In the genomic region with DNA sequence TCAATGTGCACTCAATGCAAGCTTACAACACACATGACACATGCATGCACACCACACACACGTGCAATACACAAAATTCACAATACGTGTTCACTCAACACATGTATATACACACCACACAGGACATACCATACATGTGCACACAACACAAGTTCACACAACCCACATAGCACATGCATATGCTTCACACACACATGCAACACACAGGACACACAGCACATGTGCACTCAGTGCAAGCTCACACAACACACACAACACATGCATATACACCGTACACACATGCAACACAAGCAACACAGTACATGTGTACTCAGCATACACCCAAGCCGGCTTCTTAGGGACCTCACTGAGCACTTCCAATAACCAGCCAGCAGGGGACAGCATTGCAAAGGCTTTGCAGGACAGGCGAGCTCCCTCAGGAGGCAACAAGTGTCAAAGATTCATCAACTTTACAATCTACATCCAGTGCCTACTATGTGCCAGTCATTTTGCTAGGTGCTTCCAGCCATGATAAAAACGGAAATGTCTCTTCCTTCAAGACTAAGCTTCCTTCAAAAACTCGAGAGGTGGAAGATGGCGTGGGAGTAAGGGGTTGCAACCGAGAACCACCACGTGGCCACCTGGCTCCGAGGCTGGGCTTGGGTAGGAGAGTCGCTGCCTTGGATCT, we compare ENCODE assay signal across 8 cellular contexts.
DNase-seq lines count a peak whose midpoint lies in the region; ATAC-seq and TF ChIP-seq lines count a peak whose summit lies in the region.

No MANE protein-coding gene starts in this region.

- no peak overlapping the region for H3K9ac ChIP-seq in neural progenitor cell

- no peaks in the 10 kb centered on the region for H4K20me1 ChIP-seq in neural progenitor cell (ENCODE audit: low read depth)

- no peaks in the 10 kb centered on the region for H3K79me2 ChIP-seq in neural progenitor cell (ENCODE audit: low read depth)

- no peak overlapping the region for H3K4me3 Mint-ChIP-seq in CD4-positive, CD25-positive, alpha-beta regulatory T cell
- H3K4me3 Mint-ChIP-seq in activated T-cell treated with anti-CD3 and anti-CD28 coated beads, Interleukin-2, amount 50 U/mL, for 4 hours, result no peak overlapping the region
- no peak overlapping the region for H3K4me3 Mint-ChIP-seq in neural progenitor cell

- H3F3A ChIP-seq in neural progenitor cell (ENCODE audit: low read depth), result no peaks in the 10 kb centered on the region

- H3K4me2 ChIP-seq in neural progenitor cell, result no peak overlapping the region

- WGBS in stomach, 5 donors, result 37 to 45% (median 39%) methylated on average over 12 of the region's 12 CpGs

- no peak for TF ChIP-seq POLR2A in Peyer's patch (IDR thresholded peaks at IDR 0.05)
- TF ChIP-seq POLR2A in stomach (IDR thresholded peaks at IDR 0.05), result no peak

- ATAC-seq in CD4-positive, CD25-positive, alpha-beta regulatory T cell (ENCODE audit: low read depth in 2 of 2), result peak; percentile 67 to 82
- ATAC-seq in GM19324 (IDR thresholded peaks at IDR 0.05; ENCODE audit: low FRiP score, unreplicated experiment), result peak; percentile 56
- ATAC-seq in activated T-cell treated with anti-CD3 and anti-CD28 coated beads, Interleukin-2, amount 50 U/mL, for 4 hours, result peak; percentile 70 to 78

- no peaks in the 10 kb centered on the region for H3K36me3 ChIP-seq in CD4-positive, CD25-positive, alpha-beta regulatory T cell (ENCODE audit: control insufficient read depth, insufficient read depth, low read length)
- H3K36me3 ChIP-seq in Peyer's patch, result no peaks in the 10 kb centered on the region
- no peaks in the 10 kb centered on the region for H3K36me3 ChIP-seq in neural progenitor cell
- no peaks in the 10 kb centered on the region for H3K36me3 ChIP-seq in stomach

- no peak overlapping the region for H3K27ac ChIP-seq in CD4-positive, CD25-positive, alpha-beta regulatory T cell (ENCODE audit: insufficient read depth, low read length, poor library complexity, severe bottlenecking)
- H3K27ac ChIP-seq in HL-60 (replicated peaks), result no peak overlapping the region
- H3K27ac ChIP-seq in Peyer's patch, result no peak overlapping the region
- no peak overlapping the region for H3K27ac ChIP-seq in neural progenitor cell
- no peak overlapping the region for H3K27ac ChIP-seq in stomach

- intact Hi-C loops in stomach (cut with DNase I; ENCODE audit: low total_unique reads), result loop anchor here (10.0 kb wide), 1 partner anchor 247 kb away; no protein-coding TSS in a partner anchor

- H3K27me3 Mint-ChIP-seq in CD4-positive, CD25-positive, alpha-beta regulatory T cell, result peaks cover 24% of the 10 kb centered on the region
- H3K27me3 Mint-ChIP-seq in activated T-cell treated with anti-CD3 and anti-CD28 coated beads, Interleukin-2, amount 50 U/mL, for 4 hours (ENCODE audit: low read depth), result peaks cover 44% of the 10 kb centered on the region
- H3K27me3 Mint-ChIP-seq in neural progenitor cell (ENCODE audit: insufficient read depth, low read depth), result peaks cover 12% of the 10 kb centered on the region

- TF ChIP-seq EP300 in stomach (IDR thresholded peaks at IDR 0.05), result no peak

- H3K9me3 ChIP-seq in CD4-positive, CD25-positive, alpha-beta regulatory T cell (ENCODE audit: control insufficient read depth in 2 of 2, low read length in 2 of 2), result no peaks in the 10 kb centered on the region
- no peaks in the 10 kb centered on the region for H3K9me3 ChIP-seq in Peyer's patch
- H3K9me3 ChIP-seq in neural progenitor cell (ENCODE audit: low read depth), result no peaks in the 10 kb centered on the region
- H3K9me3 ChIP-seq in stomach, result no peaks in the 10 kb centered on the region

- DNase-seq in CD4-positive, CD25-positive, alpha-beta regulatory T cell, result peak; percentile 36 to 85 (median 68)
- peak; percentile 25 to 71 for DNase-seq in HL-60 (ENCODE audit: low read depth in 1 of 2, low spot score in 1 of 2)
- DNase-seq in Peyer's patch, result peak; percentile 56 to 87 (median 68)
- DNase-seq in activated T-cell treated with anti-CD3 and anti-CD28 coated beads, Interleukin-2, amount 50 U/mL, for 4 hours, result peak; percentile 70
- DNase-seq in fibroblast of peridontal ligament (ENCODE audit: extremely low read depth), result peak; percentile 89
- DNase-seq in neural progenitor cell (ENCODE audit: low spot score), result peak; percentile 85
- DNase-seq in stomach, result peak; percentile 80

- H3K4me1 ChIP-seq in CD4-positive, CD25-positive, alpha-beta regulatory T cell (ENCODE audit: control insufficient read depth, insufficient read depth, low read length, poor library complexity, severe bottlenecking), result no peaks in the 10 kb centered on the region
- no peaks in the 10 kb centered on the region for H3K4me1 ChIP-seq in Peyer's patch
- H3K4me1 ChIP-seq in neural progenitor cell, result no peaks in the 10 kb centered on the region
- peaks cover 0 to 31% (median 15%) of the 10 kb centered on the region in 4 donors for H3K4me1 ChIP-seq in stomach

- H3K4me3 ChIP-seq in CD4-positive, CD25-positive, alpha-beta regulatory T cell (ENCODE audit: low read depth, low read length), result no peak overlapping the region
- no peak overlapping the region for H3K4me3 ChIP-seq in HL-60 (replicated peaks; ENCODE audit: insufficient read depth, low read length)
- H3K4me3 ChIP-seq in Peyer's patch, result no peak overlapping the region
- no peak overlapping the region for H3K4me3 ChIP-seq in neural progenitor cell
- no peak overlapping the region for H3K4me3 ChIP-seq in stomach

- peaks cover 15% of the 10 kb centered on the region for H3K27me3 ChIP-seq in CD4-positive, CD25-positive, alpha-beta regulatory T cell (ENCODE audit: control insufficient read depth, insufficient read depth, low read length)
- H3K27me3 ChIP-seq in HL-60 (ENCODE audit: insufficient read depth, poor library complexity, severe bottlenecking), result peaks cover 10% of the 10 kb centered on the region
- H3K27me3 ChIP-seq in Peyer's patch, result no peaks in the 10 kb centered on the region
- no peaks in the 10 kb centered on the region for H3K27me3 ChIP-seq in neural progenitor cell
- H3K27me3 ChIP-seq in stomach, result peaks cover 0 to 7% (median 0%) of the 10 kb centered on the region in 3 donors

- H3K9me3 Mint-ChIP-seq in CD4-positive, CD25-positive, alpha-beta regulatory T cell, result no peaks in the 10 kb centered on the region
- no peaks in the 10 kb centered on the region for H3K9me3 Mint-ChIP-seq in activated T-cell treated with anti-CD3 and anti-CD28 coated beads, Interleukin-2, amount 50 U/mL, for 4 hours
- peaks cover 2% of the 10 kb centered on the region for H3K9me3 Mint-ChIP-seq in neural progenitor cell

- no peak overlapping the region for H2AFZ ChIP-seq in neural progenitor cell (replicated peaks)

- H3K4me1 Mint-ChIP-seq in CD4-positive, CD25-positive, alpha-beta regulatory T cell, result peaks cover 0 to 4% (median 3%) of the 10 kb centered on the region in 4 donors
- peaks cover 7% of the 10 kb centered on the region for H3K4me1 Mint-ChIP-seq in activated T-cell treated with anti-CD3 and anti-CD28 coated beads, Interleukin-2, amount 50 U/mL, for 4 hours (ENCODE audit: low read depth)
- H3K4me1 Mint-ChIP-seq in neural progenitor cell, result peaks cover 33% of the 10 kb centered on the region

- no peaks in the 10 kb centered on the region for H3K36me3 Mint-ChIP-seq in CD4-positive, CD25-positive, alpha-beta regulatory T cell
- H3K36me3 Mint-ChIP-seq in activated T-cell treated with anti-CD3 and anti-CD28 coated beads, Interleukin-2, amount 50 U/mL, for 4 hours (ENCODE audit: insufficient read depth), result no peaks in the 10 kb centered on the region
- peaks cover 2% of the 10 kb centered on the region for H3K36me3 Mint-ChIP-seq in neural progenitor cell

- peak; percentile 96 for TF ChIP-seq CTCF in HL-60 (IDR thresholded peaks at IDR 0.05; ENCODE audit: insufficient read depth, low read length)
- peak; percentile 49 to 93 (median 90) for TF ChIP-seq CTCF in Peyer's patch (IDR thresholded peaks at IDR 0.05)
- TF ChIP-seq CTCF in neural progenitor cell (IDR thresholded peaks at IDR 0.05), result peak; percentile 100
- peak in 5 of 7 experiments; percentile 87 to 96 (median 91) for TF ChIP-seq CTCF in stomach (IDR thresholded peaks at IDR 0.05)

- peak overlapping the region in 1 of 3 donors; percentile 72 for H3K27ac Mint-ChIP-seq in CD4-positive, CD25-positive, alpha-beta regulatory T cell
- no peak overlapping the region for H3K27ac Mint-ChIP-seq in neural progenitor cell
